1 cellular context compared by ENCODE assay signal in genomic region chr18:60053747-60054304, GRCh38.
TF ChIP-seq lines count a peak whose summit lies in the region.

No MANE protein-coding gene starts in this region.

TF ChIP-seq in K562, 482 proteins besides CTCF, POLR2A, EP300 and RAD21 (continued from another document and continues in another):
- TF ChIP-seq CHAMP1 (IDR thresholded peaks at IDR 0.05) (peak; percentile 45; the same call in 1 of the 2 replicates), ZNF280A (IDR thresholded peaks at IDR 0.05; ENCODE audit: low read depth, partially characterized antibody) (no peak), TOE1 (IDR thresholded peaks at IDR 0.05; ENCODE audit: borderline replicate concordance) (0 out of 2 replicates have a peak, but pooled peaks have one; percentile 40), TOE1 (CRISPR knock-in tag; IDR thresholded peaks at IDR 0.05; ENCODE audit: borderline replicate concordance, low read depth) (no peak), U2AF1 (optimal IDR thresholded peaks at IDR 0.05; ENCODE audit: low read depth, low read length) (no peak), RBM39 (optimal IDR thresholded peaks at IDR 0.05; ENCODE audit: low read depth, low read length) (no peak), ZBTB43 (CRISPR knock-in tag; IDR thresholded peaks at IDR 0.05) (no peak), C11orf30 (IDR thresholded peaks at IDR 0.05; ENCODE audit: low read depth) (peak; percentile 98), NR4A1 (CRISPR knock-in tag; IDR thresholded peaks at IDR 0.05) (no peak), NR4A1 (tag; IDR thresholded peaks at IDR 0.05) (no peak), KAT8 (IDR thresholded peaks at IDR 0.05; ENCODE audit: low read depth) (no peak), ZNF561 (CRISPR knock-in tag; conservative IDR thresholded peaks at IDR 0.05) (no peak), CGGBP1 (CRISPR knock-in tag; IDR thresholded peaks at IDR 0.05) (no peak), CLOCK (CRISPR knock-in tag; IDR thresholded peaks at IDR 0.05; ENCODE audit: borderline replicate concordance) (no peak), NRF1 (conservative IDR thresholded peaks at IDR 0.05 in 1 of 2, IDR thresholded peaks at IDR 0.05 in 1 of 2) (no peak), PCBP1 (IDR thresholded peaks at IDR 0.05; ENCODE audit: low read depth, low read length, poor library complexity, severe bottlenecking) (no peak), CEBPB (tag; IDR thresholded peaks at IDR 0.05) (no peak), ATF6 (CRISPR knock-in tag; IDR thresholded peaks at IDR 0.05) (no peak), BRD9 (IDR thresholded peaks at IDR 0.05; ENCODE audit: low read depth, partially characterized antibody) (peak; percentile 65), KDM5B (IDR thresholded peaks at IDR 0.05; ENCODE audit: insufficient replicate concordance, low read depth, low read length) (no peak), MLLT1 (IDR thresholded peaks at IDR 0.05) (no peak), TFE3 (CRISPR knock-in tag; IDR thresholded peaks at IDR 0.05) (no peak), ZNF197 (CRISPR knock-in tag; IDR thresholded peaks at IDR 0.05; ENCODE audit: low read depth) (no peak), ZNF398 (CRISPR knock-in tag; IDR thresholded peaks at IDR 0.05) (no peak), GTF2E2 (tag; IDR thresholded peaks at IDR 0.05) (no peak), ATF2 (CRISPR knock-in tag; IDR thresholded peaks at IDR 0.05) (no peak), BCLAF1 (IDR thresholded peaks at IDR 0.05; ENCODE audit: borderline replicate concordance in 1 of 2, control insufficient read depth in 1 of 2, low read depth in 2 of 2, low read length in 1 of 2) (no peak), FOXJ2 (tag; IDR thresholded peaks at IDR 0.05) (no peak), KLF10 (CRISPR knock-in tag; IDR thresholded peaks at IDR 0.05) (no peak), NCOR1 (IDR thresholded peaks at IDR 0.05) (peak; percentile 49), EZH2 (IDR thresholded peaks at IDR 0.05; ENCODE audit: borderline replicate concordance, low read depth, low read length) (no peak), PRPF4 (IDR thresholded peaks at IDR 0.05; ENCODE audit: insufficient read depth, low read depth, low read length, poor library complexity, severe bottlenecking) (no peak), BDP1 (IDR thresholded peaks at IDR 0.05; ENCODE audit: insufficient read depth, insufficient read length) (no peak), YBX1 (IDR thresholded peaks at IDR 0.05) (no peak), FOXK1 (CRISPR knock-in tag; IDR thresholded peaks at IDR 0.05; ENCODE audit: borderline replicate concordance) (no peak), ELF4 (CRISPR knock-in tag; IDR thresholded peaks at IDR 0.05) (no peak)
